Comparison of ENCODE assay signal across 9 cellular contexts in the genomic region with DNA sequence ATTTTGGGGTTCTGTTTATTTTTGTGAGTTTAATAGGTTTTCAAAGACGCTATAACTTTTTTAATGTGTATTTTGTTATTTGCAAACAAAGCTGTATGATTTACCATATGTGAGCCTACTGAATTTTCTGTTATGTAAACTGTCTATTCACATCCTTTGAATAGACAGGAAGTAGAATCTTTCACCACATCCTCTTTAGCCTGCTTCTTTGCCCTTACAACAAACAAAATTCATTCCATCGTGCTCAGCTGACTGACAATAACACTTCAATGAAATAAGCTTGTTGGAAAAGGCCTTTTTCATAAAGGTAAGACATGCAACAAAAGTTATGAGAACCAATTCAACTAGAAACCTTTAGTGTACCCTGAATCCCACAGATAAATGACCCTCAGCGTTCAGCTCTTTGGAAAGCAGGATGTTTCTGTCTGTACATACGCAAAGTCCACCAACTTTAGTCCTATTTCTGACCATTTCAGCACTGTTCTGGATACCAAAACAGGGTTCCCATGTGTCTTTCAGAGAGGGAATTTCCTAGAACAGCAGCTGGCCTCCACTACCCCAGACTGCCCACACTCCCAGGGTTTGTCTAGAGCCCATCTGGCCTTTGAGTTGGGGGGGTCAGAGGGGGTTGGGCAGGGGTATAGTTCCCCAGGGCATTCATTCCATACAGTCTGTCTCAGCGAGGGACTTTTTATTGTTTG.
DNase-seq lines count a peak whose midpoint lies in the region; ATAC-seq, FAIRE-seq and TF ChIP-seq lines count a peak whose summit lies in the region.
"Had no signal": no experiment of that assay in that cellular context is flagged by ENCODE, and none has a peak within 500 bp of the region (broad histone marks: within the 10 kb centered on the region; RNA-seq: fewer than 3 reads in every experiment).

No MANE protein-coding gene starts in this region.

- H3K9me3 ChIP-seq in CD4-positive, CD25-positive, alpha-beta regulatory T cell (ENCODE audit: control insufficient read depth in 2 of 2, low read length in 2 of 2) = no peaks in the 10 kb centered on the region
- no peaks in the 10 kb centered on the region for H3K9me3 ChIP-seq in mesenchymal stem cell (ENCODE audit: control insufficient read depth, low read length)

- peak overlapping the region in 3 of 4 donors; percentile 19 to 82 (median 72) for H3K4me3 Mint-ChIP-seq in CD4-positive, CD25-positive, alpha-beta regulatory T cell
- peak overlapping the region; percentile 52 for H3K4me3 Mint-ChIP-seq in activated CD4-positive, alpha-beta memory T cell treated with anti-CD3 and anti-CD28 coated beads, Interleukin-2, amount 10 ng/mL, durations not matched to agents 7 days and 5 days

- H2BK15ac ChIP-seq in mesenchymal stem cell (ENCODE audit: low read depth, poor library complexity, severe bottlenecking) = peak overlapping the region; percentile 67

- peak in 2 of 3 donors; percentile 53 to 77 for DNase-seq in CD4-positive, CD25-positive, alpha-beta regulatory T cell
- DNase-seq in GM19239 (ENCODE audit: insufficient read length, low spot score) = no peak
- DNase-seq in activated CD4-positive, alpha-beta memory T cell treated with anti-CD3 and anti-CD28 coated beads, Interleukin-2, amount 10 ng/mL, durations not matched to agents 7 days and 5 days = no peak
- DNase-seq in mesenchymal stem cell = peak; percentile 37
- DNase-seq in nucleus accumbens (lab: John Stamatoyannopoulos, UW) = no peak
- no peak for DNase-seq in activated gamma-delta T cell (lab: John Stamatoyannopoulos, UW)
- DNase-seq in medulla oblongata (ENCODE audit: extremely low spot score) = no peak
- DNase-seq in D721Med (ENCODE audit: insufficient read length, low spot score) = no peak

- H3K4me3 ChIP-seq in CD4-positive, CD25-positive, alpha-beta regulatory T cell (ENCODE audit: low read depth, low read length) = peak overlapping the region; percentile 51
- H3K4me3 ChIP-seq in mesenchymal stem cell (ENCODE audit: insufficient read depth in 1 of 2, low read depth in 1 of 2, low read length in 2 of 2) = peak overlapping the region in 1 of 2 experiments; percentile 2

- peak; percentile 57 to 87 for ATAC-seq in CD4-positive, CD25-positive, alpha-beta regulatory T cell (ENCODE audit: low read depth in 2 of 2)

- H3K18ac ChIP-seq in mesenchymal stem cell (ENCODE audit: low read depth in 1 of 2, low read length in 2 of 2) = peak overlapping the region; percentile 4 to 84

- POLR2A ChIA-PET in activated CD4-positive, alpha-beta memory T cell treated with anti-CD3 and anti-CD28 coated beads, Interleukin-2, amount 10 ng/mL, durations not matched to agents 7 days and 5 days (lab: Charles Lee) = interaction anchor here (0.9 to 4.4 kb wide), 8 partner anchors 25 to 242 kb away, joined by 3 to 36 read pairs (median 5); a partner anchor contains a TSS

- peaks cover 17% of the 10 kb centered on the region for H3K4me1 ChIP-seq in CD4-positive, CD25-positive, alpha-beta regulatory T cell (ENCODE audit: control insufficient read depth, insufficient read depth, low read length, poor library complexity, severe bottlenecking)
- H3K4me1 ChIP-seq in mesenchymal stem cell (ENCODE audit: control insufficient read depth, insufficient read depth, low read depth, low read length) = no peaks in the 10 kb centered on the region

- peaks cover 0 to 2% (median 0%) of the 10 kb centered on the region in 7 donors for H3K9me3 Mint-ChIP-seq in CD4-positive, CD25-positive, alpha-beta regulatory T cell
- H3K9me3 Mint-ChIP-seq in activated CD4-positive, alpha-beta memory T cell treated with anti-CD3 and anti-CD28 coated beads, Interleukin-2, amount 10 ng/mL, durations not matched to agents 7 days and 5 days = peaks cover 11% of the 10 kb centered on the region

- H3K27ac ChIP-seq in CD4-positive, CD25-positive, alpha-beta regulatory T cell (ENCODE audit: insufficient read depth, low read length, poor library complexity, severe bottlenecking) = no peak overlapping the region
- H3K27ac ChIP-seq in mesenchymal stem cell (ENCODE audit: low read length, poor library complexity, severe bottlenecking) = no peak overlapping the region
- H3K27ac ChIP-seq: VCaP had no signal

- FAIRE-seq in GM19239 (lab: Jason Lieb, UNC) (peak; percentile 31), D721Med (lab: Jason Lieb, UNC) (no peak)

- peak overlapping the region in 1 of 2 experiments; percentile 9 for H2BK12ac ChIP-seq in mesenchymal stem cell (ENCODE audit: low read length in 2 of 2)

- 48% methylated on average over 3 of the region's 5 CpGs for WGBS in mesenchymal stem cell

- no peak overlapping the region for H2AK5ac ChIP-seq in mesenchymal stem cell (ENCODE audit: low read length, severe bottlenecking)

- H2BK5ac ChIP-seq in mesenchymal stem cell (ENCODE audit: low read depth, low read length, poor library complexity, severe bottlenecking) = no peak overlapping the region

- H4K91ac ChIP-seq in mesenchymal stem cell (ENCODE audit: low read length) = peak overlapping the region; percentile 87

- H3K79me1 ChIP-seq in mesenchymal stem cell (replicated peaks; ENCODE audit: low read length, poor library complexity, severe bottlenecking) = no peaks in the 10 kb centered on the region

- peak overlapping the region; percentile 31 for H2AFZ ChIP-seq in mesenchymal stem cell (ENCODE audit: low read depth, low read length)

- peak overlapping the region; percentile 47 to 60 for H3K4ac ChIP-seq in mesenchymal stem cell (ENCODE audit: low read depth in 1 of 2, low read length in 2 of 2)

- no peak for TF ChIP-seq CTCF in D721Med (IDR thresholded peaks at IDR 0.05; ENCODE audit: insufficient read depth, missing control alignments)

- no peaks in the 10 kb centered on the region for H3K27me3 Mint-ChIP-seq in CD4-positive, CD25-positive, alpha-beta regulatory T cell
- no peaks in the 10 kb centered on the region for H3K27me3 Mint-ChIP-seq in activated CD4-positive, alpha-beta memory T cell treated with anti-CD3 and anti-CD28 coated beads, Interleukin-2, amount 10 ng/mL, durations not matched to agents 7 days and 5 days

- peak overlapping the region; percentile 7 to 81 (median 14) for H3K27ac Mint-ChIP-seq in CD4-positive, CD25-positive, alpha-beta regulatory T cell
- H3K27ac Mint-ChIP-seq in activated CD4-positive, alpha-beta memory T cell treated with anti-CD3 and anti-CD28 coated beads, Interleukin-2, amount 10 ng/mL, durations not matched to agents 7 days and 5 days = peak overlapping the region; percentile 91

- no peak overlapping the region for H3K14ac ChIP-seq in mesenchymal stem cell (ENCODE audit: low read length in 2 of 2)

- no peak overlapping the region for H3K4me2 ChIP-seq in mesenchymal stem cell (ENCODE audit: low read length, poor library complexity, severe bottlenecking)

- CTCF ChIA-PET in activated CD4-positive, alpha-beta memory T cell treated with anti-CD3 and anti-CD28 coated beads, Interleukin-2, amount 10 ng/mL, durations not matched to agents 7 days and 5 days (lab: Charles Lee) = interaction anchor here (1.3 to 1.5 kb wide), 5 partner anchors 36 to 264 kb away, joined by 3 to 5 read pairs (median 3); no protein-coding TSS in a partner anchor

- no peak overlapping the region for H3K9ac ChIP-seq in mesenchymal stem cell (ENCODE audit: low read length)

- peaks cover 7 to 21% (median 13%) of the 10 kb centered on the region in 4 donors for H3K4me1 Mint-ChIP-seq in CD4-positive, CD25-positive, alpha-beta regulatory T cell
- peaks cover 25% of the 10 kb centered on the region for H3K4me1 Mint-ChIP-seq in activated CD4-positive, alpha-beta memory T cell treated with anti-CD3 and anti-CD28 coated beads, Interleukin-2, amount 10 ng/mL, durations not matched to agents 7 days and 5 days

- no peak overlapping the region for H3K23ac ChIP-seq in mesenchymal stem cell (ENCODE audit: low read length in 2 of 2)

- no peaks in the 10 kb centered on the region for H3K36me3 ChIP-seq in CD4-positive, CD25-positive, alpha-beta regulatory T cell (ENCODE audit: control insufficient read depth, insufficient read depth, low read length)
- H3K36me3 ChIP-seq in mesenchymal stem cell (ENCODE audit: control insufficient read depth in 1 of 2, insufficient read depth in 2 of 2, low read depth in 1 of 2, low read length in 2 of 2) = no peaks in the 10 kb centered on the region

- H3K27me3 ChIP-seq in CD4-positive, CD25-positive, alpha-beta regulatory T cell (ENCODE audit: control insufficient read depth, insufficient read depth, low read length) = peaks cover 1% of the 10 kb centered on the region
- no peaks in the 10 kb centered on the region for H3K27me3 ChIP-seq in mesenchymal stem cell (ENCODE audit: control insufficient read depth in 1 of 2, insufficient read depth in 1 of 2, low read length in 2 of 2)

- H3K36me3 Mint-ChIP-seq in CD4-positive, CD25-positive, alpha-beta regulatory T cell = peaks cover 5% of the 10 kb centered on the region
- peaks cover 12% of the 10 kb centered on the region for H3K36me3 Mint-ChIP-seq in activated CD4-positive, alpha-beta memory T cell treated with anti-CD3 and anti-CD28 coated beads, Interleukin-2, amount 10 ng/mL, durations not matched to agents 7 days and 5 days (ENCODE audit: low read depth)

- H4K8ac ChIP-seq in mesenchymal stem cell (ENCODE audit: low read length) = peak overlapping the region; percentile 91

- H2BK120ac ChIP-seq in mesenchymal stem cell (ENCODE audit: low read depth, low read length) = no peak overlapping the region

Comparison
In these comparisons a context has a peak if more than half of its experiments do, and no peak if none do; other contexts are left out.
1. DNase-seq: peak in CD4-positive, CD25-positive, alpha-beta regulatory T cell (2 of 3) and mesenchymal stem cell (single experiment); none in GM19239 (single experiment), activated CD4-positive, alpha-beta memory T cell treated with anti-CD3 and anti-CD28 coated beads, Interleukin-2, amount 10 ng/mL, durations not matched to agents 7 days and 5 days (single experiment), nucleus accumbens (0 of 56), activated gamma-delta T cell (single experiment), medulla oblongata (single experiment) and D721Med (single experiment).